Comparison of ENCODE assay signal across 1 cellular context in genomic region chr11:68215524-68216170, GRCh38.
TF ChIP-seq lines count a peak whose summit lies in the region.

No MANE protein-coding gene starts in this region.

TF ChIP-seq in HepG2, 621 proteins besides CTCF, POLR2A, EP300 and RAD21 (continued from another document and continues in another):
- TF ChIP-seq SYNCRIP (IDR thresholded peaks at IDR 0.05; ENCODE audit: insufficient read depth, low read depth, low read length) (no peak), HMGXB3 (CRISPR knock-in tag; IDR thresholded peaks at IDR 0.05; ENCODE audit: borderline replicate concordance) (no peak), HNF4A (CRISPR knock-in tag; IDR thresholded peaks at IDR 0.05) (peak; percentile 55), HMGA1 (CRISPR knock-in tag; conservative IDR thresholded peaks at IDR 0.05) (no peak), SETDB1 (CRISPR knock-in tag; IDR thresholded peaks at IDR 0.05; ENCODE audit: borderline replicate concordance) (no peak), PHF5A (CRISPR knock-in tag; IDR thresholded peaks at IDR 0.05; ENCODE audit: low read depth, unreplicated experiment) (no peak), ZNF576 (CRISPR knock-in tag; IDR thresholded peaks at IDR 0.05) (0 out of 2 replicates have a peak, but pooled peaks have one; percentile 26), DZIP1 (CRISPR knock-in tag; IDR thresholded peaks at IDR 0.05) (no peak), ZBTB26 (CRISPR knock-in tag; IDR thresholded peaks at IDR 0.05; ENCODE audit: borderline replicate concordance) (no peak), ATF2 (CRISPR knock-in tag; IDR thresholded peaks at IDR 0.05) (peak; percentile 7; the same call in 1 of the 2 replicates), ERF (CRISPR knock-in tag; IDR thresholded peaks at IDR 0.05) (0 out of 2 replicates have a peak, but pooled peaks have one; percentile 13), PAXIP1 (CRISPR knock-in tag; conservative IDR thresholded peaks at IDR 0.05) (no peak; the same call in 1 of the 2 replicates), SOX13 (IDR thresholded peaks at IDR 0.05) (no peak), SOX13 (CRISPR knock-in tag; conservative IDR thresholded peaks at IDR 0.05 in 1 of 2, IDR thresholded peaks at IDR 0.05 in 1 of 2) (no peak), AGO2 (optimal IDR thresholded peaks at IDR 0.05; ENCODE audit: low read depth, low read length) (peak; percentile 49), ZNF724P (CRISPR knock-in tag; IDR thresholded peaks at IDR 0.05; ENCODE audit: borderline replicate concordance) (no peak), ZNF713 (CRISPR knock-in tag; IDR thresholded peaks at IDR 0.05) (no peak), ZNF383 (CRISPR knock-in tag; IDR thresholded peaks at IDR 0.05; ENCODE audit: borderline replicate concordance) (no peak), SRSF1 (optimal IDR thresholded peaks at IDR 0.05; ENCODE audit: low read depth, low read length) (peak; percentile 26), CREB3 (CRISPR knock-in tag; IDR thresholded peaks at IDR 0.05) (no peak), ZNF629 (CRISPR knock-in tag; conservative IDR thresholded peaks at IDR 0.05) (0 out of 2 replicates have a peak, but pooled peaks have one; percentile 36), ZNF704 (CRISPR knock-in tag; IDR thresholded peaks at IDR 0.05; ENCODE audit: borderline replicate concordance) (no peak), SAP130 (CRISPR knock-in tag; IDR thresholded peaks at IDR 0.05; ENCODE audit: low read depth) (no peak), ZNF20 (CRISPR knock-in tag; IDR thresholded peaks at IDR 0.05) (no peak), ZNF468 (CRISPR knock-in tag; IDR thresholded peaks at IDR 0.05) (no peak), ZNF776 (CRISPR knock-in tag; IDR thresholded peaks at IDR 0.05) (no peak), ZBTB7B (CRISPR knock-in tag; IDR thresholded peaks at IDR 0.05) (peak; percentile 25; the same call in 1 of the 2 replicates), ZSCAN30 (CRISPR knock-in tag; IDR thresholded peaks at IDR 0.05) (no peak), NFE2L1 (CRISPR knock-in tag; IDR thresholded peaks at IDR 0.05; ENCODE audit: borderline replicate concordance) (no peak), ZNF768 (CRISPR knock-in tag; IDR thresholded peaks at IDR 0.05) (no peak), JUN (CRISPR knock-in tag; IDR thresholded peaks at IDR 0.05) (no peak), HNRNPK (IDR thresholded peaks at IDR 0.05; ENCODE audit: low read depth, low read length, poor library complexity, severe bottlenecking) (no peak), ZBTB8A (CRISPR knock-in tag; IDR thresholded peaks at IDR 0.05; ENCODE audit: borderline replicate concordance, low read depth) (no peak), ZNF589 (CRISPR knock-in tag; conservative IDR thresholded peaks at IDR 0.05) (no peak), ZNF574 (CRISPR knock-in tag; IDR thresholded peaks at IDR 0.05) (peak; percentile 31; the same call in 1 of the 2 replicates), ZNF563 (CRISPR knock-in tag; IDR thresholded peaks at IDR 0.05) (0 out of 2 replicates have a peak, but pooled peaks have one; percentile 5)
